ENCODE assay signal across 14 cellular contexts in genomic region chr5:125291447-125291846, GRCh38.
DNase-seq lines count a peak whose midpoint lies in the region; ATAC-seq and TF ChIP-seq lines count a peak whose summit lies in the region.
"Had no signal": no experiment of that assay in that cellular context is flagged by ENCODE, and none has a peak within 500 bp of the region (broad histone marks: within the 10 kb centered on the region; RNA-seq: fewer than 3 reads in every experiment).

No MANE protein-coding gene starts in this region.

- H3K4me3 Mint-ChIP-seq in chondrocyte (ENCODE audit: unreplicated experiment), result no peak overlapping the region
- H3K4me3 Mint-ChIP-seq: CD4-positive, alpha-beta T cell had no signal

- H2AK9ac ChIP-seq in IMR-90 (replicated peaks; ENCODE audit: low read depth, low read length, poor library complexity), result no peak overlapping the region

- TF ChIP-seq CTCF in IMR-90 (conservative IDR thresholded peaks at IDR 0.05; ENCODE audit: low read depth, low read length) (no peak), chondrocyte (IDR thresholded peaks at IDR 0.05) (no peak), prostate gland (IDR thresholded peaks at IDR 0.05) (no peak), stomach (IDR thresholded peaks at IDR 0.05) (no peak)

- H3K23ac ChIP-seq in IMR-90 (ENCODE audit: low read depth, low read length), result no peak overlapping the region

- 100% methylated on average over 2 of the region's 4 CpGs; no CpG with 5 or more reads in 1 of the 2 experiments for WGBS in IMR-90 (ENCODE audit: extremely low coverage in 2 of 2, insufficient read length in 1 of 2), 2 experiments
- WGBS in prostate gland, result 52% methylated on average over 4 of the region's 4 CpGs
- 78 to 87% (median 81%) methylated on average over 4 of the region's 4 CpGs for WGBS in stomach, 5 donors

- H3K4me3 ChIP-seq in IMR-90 (ENCODE audit: insufficient read depth, low read depth, low read length) (no peak overlapping the region), prostate gland (no peak overlapping the region), stomach (no peak overlapping the region)
- H3K4me3 ChIP-seq: GM23248 had no signal

- no peak overlapping the region for H4K91ac ChIP-seq in IMR-90 (ENCODE audit: insufficient read depth, low read depth, low read length)

- H3K4ac ChIP-seq in IMR-90 (ENCODE audit: low read depth, low read length), result no peak overlapping the region

- no peak overlapping the region for H3K9ac ChIP-seq in IMR-90 (ENCODE audit: low read depth, low read length)
- H3K9ac ChIP-seq: GM23248 had no signal

- CTCF ChIA-PET in IMR-90 (lab: Yijun Ruan, JAX), result interaction anchor here (1.4 kb wide), 1 partner anchor 13 kb away, joined by 3 read pairs; no protein-coding TSS in a partner anchor

- H3K56ac ChIP-seq in IMR-90 (ENCODE audit: extremely low read depth, insufficient read depth, low read length), result no peak overlapping the region

- dilution Hi-C loops in IMR-90 (cut with HindIII; ENCODE audit: low sequenced_read_pairs, unreplicated experiment), result no loop called here

- intact Hi-C loops in IMR-90 (cut with micrococcal nuclease) (no loop called here), prostate gland (cut with DNase I) (no loop called here), stomach (cut with DNase I; ENCODE audit: low total_unique reads) (no loop called here)

- no peak for TF ChIP-seq EP300 in stomach (IDR thresholded peaks at IDR 0.05)

- no peaks in the 10 kb centered on the region for H3K9me1 ChIP-seq in IMR-90 (ENCODE audit: insufficient read depth, low read length)

- H4K5ac ChIP-seq in IMR-90 (ENCODE audit: low read depth, low read length), result no peak overlapping the region

- no peak overlapping the region for H2BK120ac ChIP-seq in IMR-90 (ENCODE audit: low read depth, low read length)

- no peak overlapping the region for H3K14ac ChIP-seq in IMR-90 (replicated peaks; ENCODE audit: low read depth, low read length)

- no peaks in the 10 kb centered on the region for H3K27me3 ChIP-seq in IMR-90 (ENCODE audit: control insufficient read depth, insufficient read depth, low read length)
- no peaks in the 10 kb centered on the region for H3K27me3 ChIP-seq in prostate gland (replicated peaks; ENCODE audit: insufficient read depth)
- H3K27me3 ChIP-seq in stomach, result no peaks in the 10 kb centered on the region

- H2AK5ac ChIP-seq in IMR-90 (ENCODE audit: low read depth, low read length), result no peak overlapping the region

- H2BK5ac ChIP-seq in IMR-90 (ENCODE audit: low read depth, low read length, poor library complexity, severe bottlenecking), result no peak overlapping the region

- H3K18ac ChIP-seq in IMR-90 (ENCODE audit: low read depth, low read length), result no peak overlapping the region

- no peaks in the 10 kb centered on the region for H3K27me3 Mint-ChIP-seq in chondrocyte (ENCODE audit: low read depth)
- H3K27me3 Mint-ChIP-seq: CD4-positive, alpha-beta T cell; IgD-negative memory B cell had no signal

- no peaks in the 10 kb centered on the region for H3K79me1 ChIP-seq in IMR-90 (ENCODE audit: low read depth in 1 of 2, low read length in 2 of 2)

- no TSS peak for BruUV-seq in IMR-90 (replicated peaks; lab: Mats Ljungman, UMichigan)

- DNase-seq in IMR-90 (no peak), NCI-H69 (lab: John Stamatoyannopoulos, UW) (peak; percentile 68), chondrocyte (ENCODE audit: low spot score) (no peak), prostate gland (ENCODE audit: low spot score) (peak; percentile 22), MV-4-11 (lab: John Stamatoyannopoulos, UW) (no peak), medulla oblongata (ENCODE audit: extremely low spot score) (no peak), stomach (no peak)
- DNase-seq: AML-193; Caco-2; CD4-positive, alpha-beta T cell; GM23248; HCEC 1CT had no signal

- no peak overlapping the region for H2BK20ac ChIP-seq in IMR-90 (ENCODE audit: low read depth, low read length)

- no peaks in the 10 kb centered on the region for H3K9me3 ChIP-seq in IMR-90 (ENCODE audit: control insufficient read depth, insufficient read depth, low read length)
- no peaks in the 10 kb centered on the region for H3K9me3 ChIP-seq in prostate gland
- no peaks in the 10 kb centered on the region for H3K9me3 ChIP-seq in stomach
- H3K9me3 ChIP-seq: Caco-2 had no signal

- in situ Hi-C loops in IMR-90 (cut with MboI; ENCODE audit: low sequenced_read_pairs), result no loop called here

- H2AFZ ChIP-seq in IMR-90 (replicated peaks; ENCODE audit: low read length, poor library complexity), result no peak overlapping the region
- H2AFZ ChIP-seq: GM23248 had no signal

- peaks cover 2% of the 10 kb centered on the region; the same call in 1 of the 2 replicates for H3K4me1 ChIP-seq in IMR-90 (ENCODE audit: control insufficient read depth, insufficient read depth, low read length)
- H3K4me1 ChIP-seq in prostate gland (replicated peaks), result no peaks in the 10 kb centered on the region
- H3K4me1 ChIP-seq in stomach, result no peaks in the 10 kb centered on the region
- H3K4me1 ChIP-seq: Caco-2 had no signal

- no peak for TF ChIP-seq RAD21 in IMR-90 (IDR thresholded peaks at IDR 0.05; ENCODE audit: low read length)

- peaks cover 43% of the 10 kb centered on the region for H3K4me1 Mint-ChIP-seq in chondrocyte (ENCODE audit: low read depth)

- no peak overlapping the region for H4K8ac ChIP-seq in IMR-90 (ENCODE audit: low read depth in 2 of 2, low read length in 2 of 2)

- TF ChIP-seq POLR2A in IMR-90 (IDR thresholded peaks at IDR 0.05; ENCODE audit: low read depth, low read length) (no peak), prostate gland (IDR thresholded peaks at IDR 0.05) (no peak), stomach (IDR thresholded peaks at IDR 0.05) (no peak)

- H3K36me3 ChIP-seq in IMR-90 (ENCODE audit: control insufficient read depth, insufficient read depth, low read length) (no peaks in the 10 kb centered on the region), prostate gland (no peaks in the 10 kb centered on the region), stomach (no peaks in the 10 kb centered on the region)

- H3K9me3 Mint-ChIP-seq in chondrocyte (ENCODE audit: low read depth), result no peaks in the 10 kb centered on the region
- H3K9me3 Mint-ChIP-seq: CD4-positive, alpha-beta T cell; IgD-negative memory B cell had no signal

- H3K4me2 ChIP-seq in IMR-90 (ENCODE audit: low read depth, low read length), result no peak overlapping the region

- no peak for ATAC-seq in IMR-90 (ENCODE audit: low read depth)

- H3K27ac Mint-ChIP-seq in chondrocyte (ENCODE audit: unreplicated experiment), result peak overlapping the region; percentile 58
- H3K27ac Mint-ChIP-seq: CD4-positive, alpha-beta T cell; IgD-negative memory B cell had no signal

- H3K27ac ChIP-seq in IMR-90 (ENCODE audit: insufficient read depth, low read length), result no peak overlapping the region
- no peak overlapping the region for H3K27ac ChIP-seq in prostate gland
- H3K27ac ChIP-seq in stomach, result no peak overlapping the region
- H3K27ac ChIP-seq: C4-2B, GM23248 had no signal

- POLR2A ChIA-PET in IMR-90 (lab: Charles Lee; ENCODE audit: unreplicated experiment), result no interaction called here

- no peaks in the 10 kb centered on the region for H3K36me3 Mint-ChIP-seq in chondrocyte (ENCODE audit: low read depth)
- H3K36me3 Mint-ChIP-seq: IgD-negative memory B cell had no signal

- H4K20me1 ChIP-seq in IMR-90 (ENCODE audit: insufficient read depth, low read length), result no peaks in the 10 kb centered on the region

- H2BK15ac ChIP-seq in IMR-90 (ENCODE audit: low read depth, low read length), result no peak overlapping the region

TF ChIP-seq in IMR-90, 13 proteins besides CTCF, POLR2A, EP300 and RAD21:
- no peak for TF ChIP-seq BHLHE40 (IDR thresholded peaks at IDR 0.05; ENCODE audit: low read depth, low read length)
- no peak for TF ChIP-seq NFE2L2 (IDR thresholded peaks at IDR 0.05; ENCODE audit: low read depth, low read length)
- TF ChIP-seq ELK1 (IDR thresholded peaks at IDR 0.05; ENCODE audit: borderline replicate concordance, low read depth, low read length), result no peak
- TF ChIP-seq CEBPB (IDR thresholded peaks at IDR 0.05; ENCODE audit: low read depth, low read length), result peak; percentile 54
- no peak for TF ChIP-seq RCOR1 (IDR thresholded peaks at IDR 0.05; ENCODE audit: insufficient replicate concordance, low read length)
- TF ChIP-seq MAFK (IDR thresholded peaks at IDR 0.05; ENCODE audit: low read depth, low read length), result no peak
- TF ChIP-seq MXI1 (IDR thresholded peaks at IDR 0.05; ENCODE audit: borderline replicate concordance, low read depth, low read length), result no peak

Comparison
In these comparisons a context has a peak if more than half of its experiments do, and no peak if none do; other contexts are left out.
1. DNase-seq: peak in NCI-H69 (single experiment) and prostate gland (single experiment); none in IMR-90 (single experiment), chondrocyte (single experiment), MV-4-11 (single experiment), medulla oblongata (single experiment) and stomach (single experiment).